Comparison of ENCODE assay signal across 8 cellular contexts in the genomic region with DNA sequence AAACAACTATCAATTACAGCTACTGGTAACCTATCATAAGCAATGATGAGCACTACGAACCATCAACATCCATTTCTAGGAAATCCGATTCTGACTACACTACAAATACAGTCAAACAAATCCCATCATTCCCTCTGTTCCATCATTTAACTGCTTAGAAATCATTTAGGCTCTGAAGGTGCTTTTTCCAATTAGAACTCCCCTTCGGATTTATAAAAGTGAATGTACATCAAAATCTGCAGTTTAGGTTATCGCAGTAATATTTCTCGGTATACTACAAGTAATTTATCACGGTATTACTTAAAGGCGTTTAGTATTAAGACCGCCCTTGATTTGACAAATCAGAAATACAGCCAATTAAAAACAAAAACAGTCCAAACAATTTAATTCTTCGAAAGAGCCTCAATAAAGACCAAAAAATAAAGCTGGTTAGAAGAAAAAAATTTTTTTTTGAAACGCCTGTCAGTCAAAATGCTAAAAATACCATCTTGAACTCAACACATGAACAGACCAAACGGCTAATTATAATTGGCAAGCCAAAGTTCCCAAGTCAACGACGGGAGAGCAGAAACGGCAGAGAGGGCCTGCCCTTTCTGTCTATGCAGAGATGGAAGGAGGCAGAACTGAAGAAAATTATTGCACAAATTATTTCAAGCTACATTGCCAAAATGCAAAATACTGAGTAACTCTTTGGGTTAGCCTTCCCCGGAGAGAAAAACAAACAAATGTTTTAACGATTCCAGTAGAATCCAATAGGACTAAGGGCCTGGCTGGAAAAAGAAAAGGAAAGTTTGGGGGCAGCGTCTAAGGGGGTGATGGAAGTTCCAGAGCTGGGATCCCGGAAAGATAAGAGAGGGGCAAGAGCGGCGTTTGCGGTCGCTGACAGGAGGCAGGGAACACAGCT. TPM values are rescaled to one million over a fixed set of nuclear protein-coding genes. Genes with fewer than 3 reads are reported as not detected.
DNase-seq lines count a peak whose midpoint lies in the region; ATAC-seq and TF ChIP-seq lines count a peak whose summit lies in the region.

No MANE protein-coding gene starts in this region.

- no peaks in the 10 kb centered on the region for H3K9me2 ChIP-seq in PC-9 (ENCODE audit: insufficient read depth)

- H3K27ac ChIP-seq in CD8-positive, alpha-beta memory T cell (ENCODE audit: low read depth, low read length) = peak overlapping the region; percentile 71
- H3K27ac ChIP-seq in PC-9 (peak overlapping the region; percentile 60), right lobe of liver (peak overlapping the region; percentile 87 to 94 (median 93)), thymus (ENCODE audit: low read depth) (peak overlapping the region; percentile 77)

- H3K36me3 ChIP-seq in CD8-positive, alpha-beta memory T cell (ENCODE audit: insufficient read depth, low read length) = no peaks in the 10 kb centered on the region
- H3K36me3 ChIP-seq in PC-9 (ENCODE audit: low read depth) (no peaks in the 10 kb centered on the region), right lobe of liver (no peaks in the 10 kb centered on the region), thymus (ENCODE audit: control insufficient read depth, insufficient read depth) (no peaks in the 10 kb centered on the region)

- H3K9me3 Mint-ChIP-seq in CD8-positive, alpha-beta memory T cell = no peaks in the 10 kb centered on the region

- POLR2A ChIA-PET in CD8-positive, alpha-beta memory T cell (lab: Charles Lee) = interaction anchor here (0.6 to 1.0 kb wide), 8 partner anchors 54 to 1586 kb away, joined by 3 to 8 read pairs (median 3); a partner anchor contains a TSS
- POLR2A ChIA-PET in PC-9 (lab: Charles Lee; ENCODE audit: unreplicated experiment) = no interaction called here

- peaks cover 45 to 62% (median 60%) of the 10 kb centered on the region in 3 donors for H3K4me1 Mint-ChIP-seq in CD8-positive, alpha-beta memory T cell

- H3K4me3 ChIP-seq in CD8-positive, alpha-beta memory T cell (ENCODE audit: low read length) = peak overlapping the region; percentile 78
- H3K4me3 ChIP-seq in PC-9 (peak overlapping the region; percentile 74), choroid plexus epithelial cell (ENCODE audit: low read depth, low read length) (peak overlapping the region; percentile 76), right lobe of liver (peak overlapping the region; percentile 58 to 68 (median 59)), thymus (ENCODE audit: low read length) (peak overlapping the region; percentile 95)

- DNase-seq in CD8-positive, alpha-beta memory T cell = no peak
- DNase-seq in PC-9 (no peak), choroid plexus epithelial cell (ENCODE audit: low read depth) (peak; percentile 41), right lobe of liver (no peak), GDM1 (lab: John Stamatoyannopoulos, UW) (no peak)

- no peaks in the 10 kb centered on the region for H4K20me1 ChIP-seq in PC-9 (ENCODE audit: insufficient read depth)

- H3K27me3 ChIP-seq in CD8-positive, alpha-beta memory T cell (ENCODE audit: insufficient read depth, low read length, poor library complexity, severe bottlenecking) = no peaks in the 10 kb centered on the region
- H3K27me3 ChIP-seq in PC-9 (ENCODE audit: insufficient read depth, low read depth) (no peaks in the 10 kb centered on the region), right lobe of liver (no peaks in the 10 kb centered on the region), thymus (ENCODE audit: control insufficient read depth, insufficient read depth) (no peaks in the 10 kb centered on the region)

- intact Hi-C loops in PC-9 (cut with micrococcal nuclease; ENCODE audit: unreplicated experiment) (loop anchor here (1.0 to 10.0 kb wide), 3 partner anchors 14 to 433 kb away; a partner anchor contains a TSS), right lobe of liver (cut with DNase I) (no loop called here)

- peak; percentile 11 for TF ChIP-seq POLR2A in right lobe of liver (IDR thresholded peaks at IDR 0.05)

- BruUV-seq in PC-9 (replicated peaks; lab: Mats Ljungman, UMichigan) = TSS peak; percentile 40

- TF ChIP-seq CTCF in PC-9 (conservative IDR thresholded peaks at IDR 0.05) = no peak
- TF ChIP-seq CTCF in choroid plexus epithelial cell (conservative IDR thresholded peaks at IDR 0.05; ENCODE audit: low read depth, low read length) = no peak
- no peak for TF ChIP-seq CTCF in right lobe of liver (IDR thresholded peaks at IDR 0.05)

- H3K4me1 ChIP-seq in CD8-positive, alpha-beta memory T cell (ENCODE audit: insufficient read depth, low read length) = peaks cover 38% of the 10 kb centered on the region
- peaks cover 33% of the 10 kb centered on the region for H3K4me1 ChIP-seq in PC-9 (replicated peaks; ENCODE audit: insufficient read depth)
- H3K4me1 ChIP-seq in right lobe of liver = peaks cover 0 to 20% (median 7%) of the 10 kb centered on the region in 4 donors
- H3K4me1 ChIP-seq in thymus (ENCODE audit: control insufficient read depth, insufficient read depth, low read length) = peaks cover 8% of the 10 kb centered on the region

- peak overlapping the region; percentile 80 to 99 (median 97) for H3K27ac Mint-ChIP-seq in CD8-positive, alpha-beta memory T cell

- 6% methylated on average over 21 of the region's 22 CpGs for whole genome bisulfite sequencing in right lobe of liver (ENCODE audit: insufficient coverage, low coverage, low lambda C conversion rate, missing lambda C conversion rate)
- WGBS in thymus = 30% methylated on average over 22 of the region's 22 CpGs

- H3K9me3 ChIP-seq in CD8-positive, alpha-beta memory T cell (ENCODE audit: low read length) = no peaks in the 10 kb centered on the region
- H3K9me3 ChIP-seq in PC-9 (ENCODE audit: insufficient read depth, low read depth) (no peaks in the 10 kb centered on the region), right lobe of liver (no peaks in the 10 kb centered on the region), thymus (ENCODE audit: control insufficient read depth) (no peaks in the 10 kb centered on the region)

- CTCF ChIA-PET in CD8-positive, alpha-beta memory T cell (lab: Charles Lee) = interaction anchor here (1.1 kb wide), 1 partner anchor 125 kb away, joined by 3 read pairs; no protein-coding TSS in a partner anchor
- CTCF ChIA-PET in PC-9 (lab: Charles Lee) = interaction anchor here (0.6 kb wide), 1 partner anchor 53 kb away, joined by 7 read pairs; no protein-coding TSS in a partner anchor

- peaks cover 12% of the 10 kb centered on the region; the same call in 1 of the 2 replicates for H3F3A ChIP-seq in PC-9 (ENCODE audit: insufficient read depth, low read depth)

- H3K4me3 Mint-ChIP-seq in CD8-positive, alpha-beta memory T cell = peak overlapping the region; percentile 92 to 99 (median 99)

- H3K79me2 ChIP-seq in PC-9 (ENCODE audit: low read depth) = peaks cover 50% of the 10 kb centered on the region

- peak overlapping the region; percentile 88 for H3K4me2 ChIP-seq in PC-9

- H3K27me3 Mint-ChIP-seq in CD8-positive, alpha-beta memory T cell = no peaks in the 10 kb centered on the region

- H3K36me3 Mint-ChIP-seq in CD8-positive, alpha-beta memory T cell = peaks cover 0 to 12% (median 0%) of the 10 kb centered on the region in 3 donors

- H2AFZ ChIP-seq in PC-9 = peak overlapping the region; percentile 95

- ATAC-seq in HG03066 (IDR thresholded peaks at IDR 0.05; ENCODE audit: low read depth, unreplicated experiment) (peak; percentile 9), right lobe of liver (peak; percentile 36 to 39 (median 38)), GM19324 (IDR thresholded peaks at IDR 0.05; ENCODE audit: low FRiP score, unreplicated experiment) (no peak)

RNA-seq across cellular contexts. Expression of a gene that starts 1.2 kb away (rescaled TPM):
- 10 to 100 TPM; 10.7 to 11.3 TPM for total RNA-seq in CD8-positive, alpha-beta memory T cell
- polyA plus RNA-seq in CD8-positive, alpha-beta memory T cell = 10.9 TPM
- total RNA-seq in PC-9 (2021) = 16.7 and 20.7 TPM in 2 replicates
- total RNA-seq in right lobe of liver = 10 to 100 TPM; 11.6 to 12.5 (median 12.2) TPM
- 24.1 TPM for polyA plus RNA-seq in thymus
